In genomic region chr7:150378853-150379589, GRCh38 we compare ENCODE assay signal across 8 cellular contexts. TPM values are rescaled to one million over a fixed set of nuclear protein-coding genes. Genes with fewer than 3 reads are reported as not detected.
DNase-seq lines count a peak whose midpoint lies in the region; ATAC-seq, FAIRE-seq and TF ChIP-seq lines count a peak whose summit lies in the region.

ZNF775 (plus strand) TSS chr7:150379330; CDS start chr7:150388471, 9,141 bp downstream.

- H3K27me3 ChIP-seq in HepG2 (ENCODE audit: control insufficient read depth in 1 of 2, insufficient read depth in 2 of 2, low read length in 2 of 2) = no peaks in the 10 kb centered on the region

- H3K9me3 ChIP-seq in HepG2 (ENCODE audit: low read length) = no peaks in the 10 kb centered on the region

- no peaks in the 10 kb centered on the region for H3K9me3 Mint-ChIP-seq in CD14-positive monocyte
- no peaks in the 10 kb centered on the region for H3K9me3 Mint-ChIP-seq in dendritic cell treated with granulocyte-macrophage colony-stimulating factor and Interleukin-4, amounts not matched to agents 40 ng/mL and 50 ng/mL, for 4 days

- intact Hi-C loops in CD14-positive monocyte (cut with micrococcal nuclease) (loop anchor here in 1 of 2 donors (1.0 to 10.0 kb wide), 2 partner anchors 9 to 706 kb away; partner anchors contain the start of genes AGAP3, FASTK and TMUB1), HepG2 (cut with micrococcal nuclease; ENCODE audit: unreplicated experiment) (no loop called here)
- intact Hi-C loops in dendritic cell treated with granulocyte-macrophage colony-stimulating factor and Interleukin-4, amounts not matched to agents 40 ng/mL and 50 ng/mL, for 4 days (cut with micrococcal nuclease) = loop anchor here (1.0 kb wide), 1 partner anchor 10 kb away; no protein-coding TSS in a partner anchor

- peak; percentile 85 to 93 for TF ChIP-seq POLR2A in HepG2 (IDR thresholded peaks at IDR 0.05; ENCODE audit: insufficient read depth in 1 of 2, low read depth in 2 of 2, low read length in 2 of 2)

- ATAC-seq in GM19395 (IDR thresholded peaks at IDR 0.05; ENCODE audit: unreplicated experiment) = peak; percentile 73
- peak; percentile 83 for ATAC-seq in HG03521 (IDR thresholded peaks at IDR 0.05; ENCODE audit: unreplicated experiment)
- peak; percentile 83 for ATAC-seq in HepG2

- peak within 1 kb of the TSS; percentile 90 to 93 for H3K4me3 Mint-ChIP-seq in CD14-positive monocyte
- H3K4me3 Mint-ChIP-seq in dendritic cell treated with granulocyte-macrophage colony-stimulating factor and Interleukin-4, amounts not matched to agents 40 ng/mL and 50 ng/mL, for 4 days = peak within 1 kb of the TSS; percentile 85

- H3K9ac ChIP-seq in HepG2 (ENCODE audit: insufficient read depth, low read depth, low read length) = peak within 1 kb of the TSS; percentile 99

- POLR2A ChIA-PET in HepG2 (lab: Yijun Ruan, JAX) = interaction anchor here (1.2 to 4.7 kb wide), 12 partner anchors 8 to 56 kb away, joined by 3 to 107 read pairs (median 6); partner anchors contain the start of genes ACTR3C, LRRC61, RARRES2 and REPIN1

- peaks cover 0 to 1% (median 0%) of the 10 kb centered on the region in 3 donors for H3K27me3 Mint-ChIP-seq in CD14-positive monocyte (ENCODE audit: low read depth in 3 of 3)
- no peaks in the 10 kb centered on the region for H3K27me3 Mint-ChIP-seq in dendritic cell treated with granulocyte-macrophage colony-stimulating factor and Interleukin-4, amounts not matched to agents 40 ng/mL and 50 ng/mL, for 4 days

- H3K4me1 Mint-ChIP-seq in CD14-positive monocyte = peaks cover 45% of the 10 kb centered on the region
- H3K4me1 Mint-ChIP-seq in dendritic cell treated with granulocyte-macrophage colony-stimulating factor and Interleukin-4, amounts not matched to agents 40 ng/mL and 50 ng/mL, for 4 days (ENCODE audit: low read depth) = peaks cover 79% of the 10 kb centered on the region

- DNase-seq in CD14-positive monocyte (ENCODE audit: low spot score) (peak; percentile 92), NCI-H748 (lab: John Stamatoyannopoulos, UW; ENCODE audit: unreplicated experiment) (peak; percentile 98), HepG2 (ENCODE audit: low spot score) (peak; percentile 90)
- DNase-seq in activated CD4-positive, alpha-beta T cell treated with anti-CD3 and anti-CD28 coated beads, Interleukin-2, amount 50 U/mL, for 24 hours (ENCODE audit: low read depth in 1 of 2, low spot score in 1 of 2) = peak; percentile 75 to 85
- peak; percentile 87 for DNase-seq in stimulated activated CD4-positive, alpha-beta T cell treated with anti-CD3 and anti-CD28 coated beads, Interleukin-2, amount 100 ng/mL, for 4 hours (ENCODE audit: low read depth)

- H3K79me2 ChIP-seq in HepG2 (ENCODE audit: insufficient read depth, low read length) = peaks cover 35% of the 10 kb centered on the region

- FAIRE-seq in HepG2 (lab: Jason Lieb, UNC) = peak; percentile 34

- peak within 1 kb of the TSS; percentile 71 to 85 (median 79) for H3K27ac Mint-ChIP-seq in CD14-positive monocyte
- peak within 1 kb of the TSS; percentile 88 for H3K27ac Mint-ChIP-seq in dendritic cell treated with granulocyte-macrophage colony-stimulating factor and Interleukin-4, amounts not matched to agents 40 ng/mL and 50 ng/mL, for 4 days

- peak within 1 kb of the TSS; percentile 97 for H3K4me2 ChIP-seq in HepG2 (ENCODE audit: low read depth, low read length)

- TF ChIP-seq RAD21 in HepG2 (CRISPR knock-in tag; IDR thresholded peaks at IDR 0.05) = peak; percentile 45

- no peak for TF ChIP-seq EP300 in HepG2 (IDR thresholded peaks at IDR 0.05; ENCODE audit: low read depth in 2 of 2, low read length in 2 of 2)
- TF ChIP-seq EP300 in HepG2 (CRISPR knock-in tag; IDR thresholded peaks at IDR 0.05; ENCODE audit: borderline replicate concordance) = no peak

- peaks cover 3% of the 10 kb centered on the region; the same call in 1 of the 2 replicates for H4K20me1 ChIP-seq in HepG2 (ENCODE audit: insufficient read depth, low read length)

- in situ Hi-C loops in HepG2 (cut with HindIII; ENCODE audit: extremely low pct_ligation_motif_present, low pct_unique_long_range_greater_than_20kb) = no loop called here

- peaks cover 84% of the 10 kb centered on the region for H3K4me1 ChIP-seq in HepG2 (ENCODE audit: insufficient read depth, low read length)

- H2AFZ ChIP-seq in HepG2 (ENCODE audit: low read length) = no peak within 1 kb of the TSS

- H3K36me3 ChIP-seq in HepG2 (replicated peaks in 1 of 2; ENCODE audit: control insufficient read depth in 1 of 2, insufficient read depth in 2 of 2, low read length in 2 of 2) = 0 out of 5 replicates have a peak, but pooled peaks cover 0 to under 1% of the 10 kb centered on the region in 2 experiments

- BruUV-seq in HepG2 (replicated peaks; lab: Mats Ljungman, UMichigan) = no TSS peak

- H3K27ac ChIP-seq in HepG2 (ENCODE audit: extremely low read length, insufficient read depth, low read length) = peak within 1 kb of the TSS; percentile 97

- peaks cover 10 to 25% of the 10 kb centered on the region in 2 donors for H3K36me3 Mint-ChIP-seq in CD14-positive monocyte
- H3K36me3 Mint-ChIP-seq in dendritic cell treated with granulocyte-macrophage colony-stimulating factor and Interleukin-4, amounts not matched to agents 40 ng/mL and 50 ng/mL, for 4 days (ENCODE audit: low read depth) = peaks cover 28% of the 10 kb centered on the region

- CTCF ChIA-PET in HepG2 (lab: Yijun Ruan, JAX; ENCODE audit: low intra/inter-chr PET ratio, low total read pairs) = interaction anchor here (0.8 to 2.3 kb wide), 2 partner anchors 9 to 23 kb away, joined by 3 to 8 read pairs; no protein-coding TSS in a partner anchor

- H3K4me3 ChIP-seq in HepG2 (replicated peaks in 1 of 3; ENCODE audit: insufficient read depth in 1 of 3, low read depth in 2 of 3, low read length in 3 of 3) = peak within 1 kb of the TSS; percentile 88 to 92 (median 92)

- 0% methylated on average over 2 of the region's 79 CpGs for WGBS in HepG2 (ENCODE audit: low lambda C conversion rate)

- TF ChIP-seq CTCF in CD14-positive monocyte (IDR thresholded peaks at IDR 0.05) = no peak
- peak; percentile 20 for TF ChIP-seq CTCF in HepG2 (CRISPR knock-in tag; IDR thresholded peaks at IDR 0.05)

TF ChIP-seq in HepG2, 621 proteins besides CTCF, POLR2A, EP300 and RAD21 (continues in another document):
- TF ChIP-seq ZNF296 (CRISPR knock-in tag; conservative IDR thresholded peaks at IDR 0.05) = 0 out of 2 replicates have a peak, but pooled peaks have one; percentile 3
- TF ChIP-seq ZNF274 (CRISPR knock-in tag; IDR thresholded peaks at IDR 0.05) = no peak
- 0 out of 2 replicates have a peak, but pooled peaks have one; percentile 5 for TF ChIP-seq ZNF572 (CRISPR knock-in tag; IDR thresholded peaks at IDR 0.05)
- peak; percentile 38 for TF ChIP-seq TEAD3 (CRISPR knock-in tag; optimal IDR thresholded peaks at IDR 0.05; ENCODE audit: borderline replicate concordance)
- TF ChIP-seq SATB2 (CRISPR knock-in tag; IDR thresholded peaks at IDR 0.05) = 0 out of 2 replicates have a peak, but pooled peaks have one; percentile 42
- 0 out of 2 replicates have a peak, but pooled peaks have one; percentile 22 for TF ChIP-seq KLF11 (CRISPR knock-in tag; IDR thresholded peaks at IDR 0.05)
- TF ChIP-seq HNRNPUL1 (IDR thresholded peaks at IDR 0.05; ENCODE audit: low read depth, low read length) = 0 out of 2 replicates have a peak, but pooled peaks have one; percentile 43
- no peak for TF ChIP-seq SMAD1 (CRISPR knock-in tag; IDR thresholded peaks at IDR 0.05; ENCODE audit: borderline replicate concordance, low read depth)
- TF ChIP-seq NCOA2 (CRISPR knock-in tag; IDR thresholded peaks at IDR 0.05) = peak; percentile 32; the same call in 1 of the 2 replicates
- TF ChIP-seq ESRRA (CRISPR knock-in tag; IDR thresholded peaks at IDR 0.05; ENCODE audit: low read depth) = peak; percentile 47; the same call in 1 of the 2 replicates
- TF ChIP-seq SRF (IDR thresholded peaks at IDR 0.05; ENCODE audit: low read depth, low read length) = peak; percentile 2; the same call in 1 of the 2 replicates
- TF ChIP-seq SP1 (IDR thresholded peaks at IDR 0.05) = no peak
- TF ChIP-seq SP1 (CRISPR knock-in tag; IDR thresholded peaks at IDR 0.05) = peak; percentile 44; the same call in 1 of the 2 replicates
- TF ChIP-seq POGZ (CRISPR knock-in tag; IDR thresholded peaks at IDR 0.05) = 0 out of 2 replicates have a peak, but pooled peaks have one; percentile 54
- TF ChIP-seq ZNF777 (CRISPR knock-in tag; IDR thresholded peaks at IDR 0.05) = peak; percentile 43; the same call in 1 of the 2 replicates
- no peak for TF ChIP-seq FOXM1 (CRISPR knock-in tag; IDR thresholded peaks at IDR 0.05)
- peak; percentile 26; the same call in 1 of the 2 replicates for TF ChIP-seq ZNF546 (CRISPR knock-in tag; conservative IDR thresholded peaks at IDR 0.05)

RNA-seq across cellular contexts. Expression of gene ZNF775, which starts in this region (rescaled TPM):
- polyA plus RNA-seq in CD14-positive monocyte = 1 to 10 TPM; 1.3 to 2.7 TPM
- total RNA-seq in HepG2 (2016; rRNA removed; fragmentation: Illumina TruSeq; extraction: Trizol) = 3.1 and 4.5 TPM in 2 replicates
- total RNA-seq in HepG2 (2016; cell fraction: cytosol; rRNA removed; fragmentation: Illumina TruSeq; extraction: Trizol; ENCODE audit: low read depth) = 0.71 TPM in 2 replicates
- 3.6 and 3.8 TPM in 2 replicates for total RNA-seq in HepG2 (2016; cell fraction: insoluble cytoplasmic fraction; rRNA removed; fragmentation: Illumina TruSeq; extraction: Trizol)
- total RNA-seq in HepG2 (2016; cell fraction: membrane; rRNA removed; fragmentation: Illumina TruSeq; extraction: Trizol) = 1.9 and 2.5 TPM in 2 replicates
- total RNA-seq in HepG2 (2016; cell fraction: nucleus; rRNA removed; fragmentation: Illumina TruSeq; extraction: Trizol) = 1.8 and 3.2 TPM in 2 replicates
- 3.2 and 3.8 TPM in 2 replicates for polyA plus RNA-seq in HepG2 (2011; rRNA removed)
- 2.6 and 4.5 TPM in 2 replicates for polyA plus RNA-seq in HepG2 (2011; cell fraction: cytosol; rRNA removed)
- polyA plus RNA-seq in HepG2 (2011; cell fraction: nucleus; rRNA removed) = 5.8 and 5.9 TPM in 2 replicates
- 2.1 and 3.1 TPM in 2 replicates for polyA plus RNA-seq in HepG2 (2012)
- polyA plus RNA-seq in HepG2 (2016; cell fraction: cytosol; fragmentation: Illumina TruSeq; extraction: Trizol; ENCODE audit: low read depth) = 0.67 and 0.68 TPM in 2 replicates
- polyA plus RNA-seq in HepG2 (2016; cell fraction: insoluble cytoplasmic fraction; fragmentation: Illumina TruSeq; extraction: Trizol; ENCODE audit: low read depth) = 3.7 and 4.2 TPM in 2 replicates
- 1.2 and 1.8 TPM in 2 replicates for polyA plus RNA-seq in HepG2 (2016; cell fraction: membrane; fragmentation: Illumina TruSeq; extraction: Trizol; ENCODE audit: low read depth)
- 5.2 and 9.1 TPM in 2 replicates for polyA plus RNA-seq in HepG2 (2016; cell fraction: nucleus; fragmentation: Illumina TruSeq; extraction: Trizol; ENCODE audit: insufficient read depth, low read depth)
- 0.37 and 3.7 TPM in 2 replicates for polyA minus RNA-seq in HepG2 (2011; rRNA and poly(A)+ RNA removed; ENCODE audit: low replicate concordance)
- polyA minus RNA-seq in HepG2 (2011; cell fraction: cytosol; rRNA and poly(A)+ RNA removed) = 2.5 and 3.9 TPM in 2 replicates
- 1.8 and 2.4 TPM in 2 replicates for polyA minus RNA-seq in HepG2 (2011; cell fraction: nucleus; rRNA and poly(A)+ RNA removed)

Comparison
In these comparisons a context has a peak if more than half of its experiments do, and no peak if none do; other contexts are left out.
1. Peak in every context shown above with its lines: DNase-seq, ATAC-seq, H3K4me3 ChIP-seq and H3K27ac ChIP-seq.